Comparison of ENCODE assay signal across 8 cellular contexts in the genomic region with DNA sequence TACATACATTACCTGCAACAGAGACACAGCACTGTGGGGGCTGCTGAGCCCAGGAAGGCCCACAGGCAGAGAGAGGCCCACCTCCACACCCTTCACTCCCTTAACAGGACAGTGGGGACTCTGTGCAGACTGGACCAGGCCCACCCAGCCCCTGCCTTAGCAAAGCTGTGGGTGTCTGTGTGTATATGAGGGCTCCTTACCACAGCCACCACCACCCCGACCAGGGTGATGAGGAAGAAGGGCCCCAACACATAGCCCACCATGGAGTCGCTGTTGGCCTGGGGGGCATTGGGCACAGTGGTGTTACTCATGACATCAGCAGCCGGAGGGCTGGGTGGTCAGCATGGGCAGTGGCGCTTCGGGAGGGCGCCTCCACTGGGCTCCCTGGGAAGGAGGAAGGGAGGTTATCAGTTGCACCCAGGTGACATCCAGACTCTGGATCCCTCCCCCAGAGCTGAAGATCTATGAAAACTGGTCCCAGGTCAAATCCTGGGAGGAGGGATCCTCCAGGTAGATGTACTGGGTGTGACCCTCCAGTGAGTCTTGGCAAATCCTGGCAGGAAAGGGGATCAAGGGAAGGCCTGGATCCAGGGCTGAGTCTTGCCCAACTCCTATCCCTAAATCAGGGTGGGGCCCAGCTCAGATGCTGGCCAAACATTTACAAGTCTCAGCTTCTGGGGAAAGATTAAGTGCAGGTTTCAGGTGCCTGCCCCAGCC. TPM values are rescaled to one million over a fixed set of nuclear protein-coding genes. Genes with fewer than 3 reads are reported as not detected.
A peak's percentile ranks its signal among the peaks of the same experiment; 100 is the strongest.
DNase-seq lines count a peak whose midpoint lies in the region; ATAC-seq and TF ChIP-seq lines count a peak whose summit lies in the region.

No MANE protein-coding gene starts in this region.

- no peaks in the 10 kb centered on the region for H3K27me3 ChIP-seq in HL-60 (ENCODE audit: insufficient read depth, poor library complexity, severe bottlenecking)

- TF ChIP-seq CTCF in HL-60 (IDR thresholded peaks at IDR 0.05; ENCODE audit: insufficient read depth, low read length) (no peak), cardiac fibroblast (IDR thresholded peaks at IDR 0.05; ENCODE audit: low read depth, low read length) (no peak)

- H3K9me3 Mint-ChIP-seq in naive B cell: no peaks in the 10 kb centered on the region

- peaks cover 25 to 61% (median 42%) of the 10 kb centered on the region in 3 donors for H3K4me1 Mint-ChIP-seq in naive B cell

- H3K27ac ChIP-seq in HL-60 (replicated peaks): no peak overlapping the region

- peak; percentile 12 for DNase-seq in AG20443 (ENCODE audit: low spot score)
- no peak for DNase-seq in HL-60 (ENCODE audit: low read depth in 1 of 2, low spot score in 1 of 2)
- DNase-seq in cardiac fibroblast (ENCODE audit: low read depth in 2 of 2): no peak
- DNase-seq in naive B cell: no peak
- DNase-seq in NCI-H446 treated with DMSO at 0.1 percent for 48 hours (lab: John Stamatoyannopoulos, UW): no peak
- DNase-seq in amniotic stem cell (lab: John Stamatoyannopoulos, UW): no peak
- no peak for DNase-seq in NCI-H345 (lab: John Stamatoyannopoulos, UW)

- no peaks in the 10 kb centered on the region for H3K36me3 Mint-ChIP-seq in naive B cell

- ATAC-seq in naive B cell (ENCODE audit: low read depth in 2 of 2): no peak
- no peak for ATAC-seq in HG03432 (IDR thresholded peaks at IDR 0.05; ENCODE audit: unreplicated experiment)

- no peaks in the 10 kb centered on the region for H3K27me3 Mint-ChIP-seq in naive B cell

- peak overlapping the region; percentile 68 for H3K4me3 ChIP-seq in HL-60 (replicated peaks; ENCODE audit: insufficient read depth, low read length)
- H3K4me3 ChIP-seq in cardiac fibroblast (replicated peaks in 1 of 2; ENCODE audit: low read depth in 2 of 2, low read length in 2 of 2): peak overlapping the region; percentile 84 to 96

- peak overlapping the region; percentile 96 to 98 (median 97) for H3K27ac Mint-ChIP-seq in naive B cell

- peak overlapping the region; percentile 88 to 97 (median 96) for H3K4me3 Mint-ChIP-seq in naive B cell

RNA-seq across cellular contexts. Expression of gene SMIM29, which starts 1.2 kb away (rescaled TPM):
- 100 to 1,000 TPM in 3 of 6 donors, 10 to 100 TPM in 3; 91.2 to 127 (median 99.0) TPM for polyA plus RNA-seq in naive B cell (ENCODE audit: low read depth in 6 of 6)

RNA-seq across cellular contexts. Expression of gene HMGA1, which starts 11.0 kb away (rescaled TPM):
- polyA plus RNA-seq in naive B cell (ENCODE audit: low read depth in 6 of 6): 10 to 100 TPM; 17.2 to 38.1 (median 31.2) TPM
